12 cellular contexts compared by ENCODE assay signal in the genomic region with DNA sequence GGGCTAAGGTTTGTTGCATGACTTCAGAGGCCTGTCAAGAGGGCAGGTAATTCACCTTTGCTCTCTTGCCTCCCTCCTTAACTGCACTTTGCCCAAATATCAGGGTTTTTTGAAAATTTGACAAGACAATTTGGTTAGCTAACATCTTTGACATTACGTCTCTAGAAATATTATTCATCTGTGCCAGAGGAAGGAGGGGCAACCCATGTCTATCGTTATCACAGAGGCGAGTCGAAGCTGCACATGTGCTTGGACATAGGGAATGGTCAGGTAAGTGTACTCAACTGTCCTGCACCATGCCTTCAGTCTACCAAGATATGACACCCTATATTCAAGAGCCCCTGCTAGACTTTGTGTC. TPM values are rescaled to one million over a fixed set of nuclear protein-coding genes. Genes with fewer than 3 reads are reported as not detected.
DNase-seq lines count a peak whose midpoint lies in the region; TF ChIP-seq lines count a peak whose summit lies in the region.
"Had no signal": no experiment of that assay in that cellular context is flagged by ENCODE, and none has a peak within 500 bp of the region (broad histone marks: within the 10 kb centered on the region; RNA-seq: fewer than 3 reads in every experiment).

No MANE protein-coding gene starts in this region.

- H3K36me3 Mint-ChIP-seq in activated naive CD4-positive, alpha-beta T cell treated with anti-CD3 and anti-CD28 coated beads, Interleukin-2, amount 10 ng/mL, durations not matched to agents 7 days and 5 days = peaks cover 24% of the 10 kb centered on the region
- H3K36me3 Mint-ChIP-seq in activated naive CD8-positive, alpha-beta T cell = peaks cover 9% of the 10 kb centered on the region

- H3K4me1 Mint-ChIP-seq in activated naive CD4-positive, alpha-beta T cell treated with anti-CD3 and anti-CD28 coated beads, Interleukin-2, amount 10 ng/mL, durations not matched to agents 7 days and 5 days = peaks cover 49% of the 10 kb centered on the region
- peaks cover 35% of the 10 kb centered on the region for H3K4me1 Mint-ChIP-seq in activated naive CD8-positive, alpha-beta T cell (ENCODE audit: low read depth)

- TF ChIP-seq CTCF in liver (IDR thresholded peaks at IDR 0.05; ENCODE audit: low read depth, low read length, missing input control) = no peak
- TF ChIP-seq CTCF in transverse colon (IDR thresholded peaks at IDR 0.05) = no peak

- intact Hi-C loops in transverse colon (cut with DNase I; ENCODE audit: low total_unique reads) = loop anchor here (5.0 kb wide), 1 partner anchor 48 kb away; a partner anchor contains a TSS

- H3K4me1 ChIP-seq in liver (ENCODE audit: control insufficient read depth in 4 of 4, insufficient read depth in 4 of 4, low read length in 3 of 4) (peaks cover 0 to 16% (median 12%) of the 10 kb centered on the region in 4 donors), transverse colon (peaks cover 10 to 37% (median 28%) of the 10 kb centered on the region in 4 donors)

- H3K4me3 ChIP-seq in liver (ENCODE audit: low read depth in 1 of 3, low read length in 3 of 3) (no peak overlapping the region), transverse colon (no peak overlapping the region)

- no peaks in the 10 kb centered on the region for H3K9me3 Mint-ChIP-seq in activated naive CD4-positive, alpha-beta T cell treated with anti-CD3 and anti-CD28 coated beads, Interleukin-2, amount 10 ng/mL, durations not matched to agents 7 days and 5 days
- no peaks in the 10 kb centered on the region for H3K9me3 Mint-ChIP-seq in activated naive CD8-positive, alpha-beta T cell (ENCODE audit: low read depth)

- peak overlapping the region; percentile 56 for H3K4me3 Mint-ChIP-seq in activated naive CD4-positive, alpha-beta T cell treated with anti-CD3 and anti-CD28 coated beads, Interleukin-2, amount 10 ng/mL, durations not matched to agents 7 days and 5 days
- peak overlapping the region; percentile 82 for H3K4me3 Mint-ChIP-seq in activated naive CD8-positive, alpha-beta T cell

- no peak for TF ChIP-seq RAD21 in liver (IDR thresholded peaks at IDR 0.05)

- H3K27me3 Mint-ChIP-seq in activated naive CD4-positive, alpha-beta T cell treated with anti-CD3 and anti-CD28 coated beads, Interleukin-2, amount 10 ng/mL, durations not matched to agents 7 days and 5 days = peaks cover 8% of the 10 kb centered on the region
- H3K27me3 Mint-ChIP-seq in activated naive CD8-positive, alpha-beta T cell = no peaks in the 10 kb centered on the region

- H3K27ac ChIP-seq in liver (ENCODE audit: low read depth in 1 of 2, low read length in 2 of 2) = peak overlapping the region in 1 of 2 donors; percentile 52
- H3K27ac ChIP-seq in transverse colon = peak overlapping the region; percentile 56 to 81 (median 68)

- H3K27me3 ChIP-seq in liver (ENCODE audit: control insufficient read depth in 4 of 4, insufficient read depth in 4 of 4, low read length in 3 of 4) (no peaks in the 10 kb centered on the region), transverse colon (no peaks in the 10 kb centered on the region)

- in situ Hi-C loops in transverse colon (cut with MboI; ENCODE audit: low pct_ligation_motif_present in 1 of 4, low pct_unique_long_range_greater_than_20kb in 1 of 4, low sequenced_read_pairs in 3 of 4) = no loop called here

- H3K27ac Mint-ChIP-seq in activated naive CD4-positive, alpha-beta T cell treated with anti-CD3 and anti-CD28 coated beads, Interleukin-2, amount 10 ng/mL, durations not matched to agents 7 days and 5 days = peak overlapping the region; percentile 90
- H3K27ac Mint-ChIP-seq in activated naive CD8-positive, alpha-beta T cell = peak overlapping the region; percentile 92

- peaks cover 3 to 24% (median 13%) of the 10 kb centered on the region in 4 donors for H3K36me3 ChIP-seq in liver (ENCODE audit: control insufficient read depth in 4 of 4, insufficient read depth in 3 of 4, low read depth in 1 of 4, low read length in 3 of 4)
- H3K36me3 ChIP-seq in transverse colon = peaks cover 0 to 7% (median 0%) of the 10 kb centered on the region in 4 donors

- H3K9me3 ChIP-seq in liver (ENCODE audit: control insufficient read depth in 4 of 4, low read length in 3 of 4) (no peaks in the 10 kb centered on the region), transverse colon (no peaks in the 10 kb centered on the region)

- no peak for DNase-seq in activated naive CD4-positive, alpha-beta T cell treated with anti-CD3 and anti-CD28 coated beads, Interleukin-2, amount 10 ng/mL, durations not matched to agents 7 days and 5 days
- DNase-seq in activated naive CD4-positive, alpha-beta T cell (lab: John Stamatoyannopoulos, UW) = no peak
- no peak for DNase-seq in transverse colon
- DNase-seq in NCI-H82 (lab: John Stamatoyannopoulos, UW) = no peak
- DNase-seq in NCI-H82 treated with DMSO at 0.1 percent for 48 hours (lab: John Stamatoyannopoulos, UW; ENCODE audit: unreplicated experiment) = no peak
- DNase-seq in OCI-M2 (lab: John Stamatoyannopoulos, UW; ENCODE audit: unreplicated experiment) = no peak
- DNase-seq: activated CD4-positive, alpha-beta T cell treated with anti-CD3 and anti-CD28 coated beads for 1 hour; aorta had no signal

- CTCF ChIA-PET in activated naive CD4-positive, alpha-beta T cell treated with anti-CD3 and anti-CD28 coated beads, Interleukin-2, amount 10 ng/mL, durations not matched to agents 7 days and 5 days (lab: Charles Lee) = interaction anchor here (0.9 to 3.8 kb wide), 19 partner anchors 11 to 593 kb away, joined by 3 to 65 read pairs (median 4); a partner anchor contains a TSS

- no peak for TF ChIP-seq POLR2A in transverse colon (IDR thresholded peaks at IDR 0.05)

- H3K9ac ChIP-seq in liver (ENCODE audit: low read depth in 1 of 2, low read length in 2 of 2) = no peak overlapping the region

- WGBS in liver = 73% methylated on average over 4 of the region's 4 CpGs
- WGBS in transverse colon (ENCODE audit: low coverage in 1 of 2), 2 donors = 65 to 80% methylated on average over 2 to 4 of the region's 4 CpGs

- TF ChIP-seq EP300 in transverse colon (IDR thresholded peaks at IDR 0.05; ENCODE audit: low read depth) = no peak

TF ChIP-seq in liver, 16 proteins besides CTCF, POLR2A, EP300 and RAD21:
- TF ChIP-seq FOXA2 (IDR thresholded peaks at IDR 0.05) (peak; percentile 0), FOXA1 (IDR thresholded peaks at IDR 0.05) (no peak)

RNA-seq across cellular contexts. Expression of a gene that starts 3.7 kb away (rescaled TPM):
- 10 to 100 TPM in 1 of 2 donors, 1 to 10 TPM in 1; 9.3 to 10.1 TPM for total RNA-seq in liver
- polyA plus RNA-seq in liver = 10 to 100 TPM in 1 of 2 donors, 1 to 10 TPM in 1; 9.7 to 12.3 TPM
- 10 to 100 TPM in 2 of 4 donors, 1 to 10 TPM in 2; 5.2 to 21.2 (median 11.0) TPM for total RNA-seq in transverse colon

RNA-seq across cellular contexts. Expression of a gene that starts 18.1 kb away (rescaled TPM):
- total RNA-seq in liver (not detected), transverse colon (not detected)
- polyA plus RNA-seq in liver = not detected
- total RNA-seq: aorta, HT1080, RPMI7951 had no signal
- polyA plus RNA-seq: aorta had no signal

RNA-seq across cellular contexts. Expression of a gene that starts 28.2 kb away (rescaled TPM):
- not detected for total RNA-seq in liver
- not detected for polyA plus RNA-seq in liver
- not detected for total RNA-seq in transverse colon
- total RNA-seq: aorta, HT1080, RPMI7951 had no signal
- polyA plus RNA-seq: aorta had no signal

RNA-seq across cellular contexts. Expression of a gene that starts 49.6 kb away (rescaled TPM):
- 10 to 100 TPM; 18.7 to 23.9 TPM for total RNA-seq in liver
- 10 to 100 TPM; 17.0 to 20.3 TPM for polyA plus RNA-seq in liver
- 10 to 100 TPM; 20.5 to 93.9 (median 58.5) TPM for total RNA-seq in transverse colon
